ENCODE assay signal across 1 cellular context in the genomic region with DNA sequence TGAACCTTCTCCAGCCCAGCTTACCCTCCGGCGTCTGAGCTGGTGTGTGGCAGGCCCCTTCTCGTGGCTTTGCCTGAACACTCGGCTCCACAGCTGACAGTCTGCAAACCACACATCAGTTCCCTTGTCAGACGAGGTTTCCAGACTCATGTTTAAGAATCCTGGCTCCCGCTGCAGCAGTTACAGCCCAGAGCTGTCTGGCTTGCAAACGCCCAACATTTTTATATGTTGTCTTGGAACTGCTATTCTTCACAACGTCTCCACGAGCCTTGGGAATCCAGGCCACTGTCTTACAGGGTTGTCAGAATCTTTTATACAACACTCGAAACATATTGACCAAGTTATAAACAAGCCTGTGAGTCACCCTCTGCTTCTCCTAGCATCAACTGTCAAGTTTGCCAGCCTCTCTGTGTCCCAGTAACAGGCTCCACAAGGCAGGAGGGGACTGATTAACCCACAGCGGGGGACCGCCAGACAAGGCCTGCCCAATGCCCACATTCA.
TF ChIP-seq lines count a peak whose summit lies in the region.

No MANE protein-coding gene starts in this region.

TF ChIP-seq in HepG2, 621 proteins besides CTCF, POLR2A, EP300 and RAD21 (continued from another document):
- TF ChIP-seq, protein P1, sequence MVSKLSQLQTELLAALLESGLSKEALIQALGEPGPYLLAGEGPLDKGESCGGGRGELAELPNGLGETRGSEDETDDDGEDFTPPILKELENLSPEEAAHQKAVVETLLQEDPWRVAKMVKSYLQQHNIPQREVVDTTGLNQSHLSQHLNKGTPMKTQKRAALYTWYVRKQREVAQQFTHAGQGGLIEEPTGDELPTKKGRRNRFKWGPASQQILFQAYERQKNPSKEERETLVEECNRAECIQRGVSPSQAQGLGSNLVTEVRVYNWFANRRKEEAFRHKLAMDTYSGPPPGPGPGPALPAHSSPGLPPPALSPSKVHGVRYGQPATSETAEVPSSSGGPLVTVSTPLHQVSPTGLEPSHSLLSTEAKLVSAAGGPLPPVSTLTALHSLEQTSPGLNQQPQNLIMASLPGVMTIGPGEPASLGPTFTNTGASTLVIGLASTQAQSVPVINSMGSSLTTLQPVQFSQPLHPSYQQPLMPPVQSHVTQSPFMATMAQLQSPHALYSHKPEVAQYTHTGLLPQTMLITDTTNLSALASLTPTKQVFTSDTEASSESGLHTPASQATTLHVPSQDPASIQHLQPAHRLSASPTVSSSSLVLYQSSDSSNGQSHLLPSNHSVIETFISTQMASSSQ (IDR thresholded peaks at IDR 0.05; ENCODE audit: low read depth): no peak
- TF ChIP-seq, protein P1 (CRISPR knock-in tag; IDR thresholded peaks at IDR 0.05; ENCODE audit: borderline replicate concordance): no peak
- TF ChIP-seq, protein P2, sequence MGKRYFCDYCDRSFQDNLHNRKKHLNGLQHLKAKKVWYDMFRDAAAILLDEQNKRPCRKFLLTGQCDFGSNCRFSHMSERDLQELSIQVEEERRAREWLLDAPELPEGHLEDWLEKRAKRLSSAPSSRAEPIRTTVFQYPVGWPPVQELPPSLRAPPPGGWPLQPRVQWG (CRISPR knock-in tag; IDR thresholded peaks at IDR 0.05; ENCODE audit: borderline replicate concordance, low read depth): no peak
